In the genomic region with DNA sequence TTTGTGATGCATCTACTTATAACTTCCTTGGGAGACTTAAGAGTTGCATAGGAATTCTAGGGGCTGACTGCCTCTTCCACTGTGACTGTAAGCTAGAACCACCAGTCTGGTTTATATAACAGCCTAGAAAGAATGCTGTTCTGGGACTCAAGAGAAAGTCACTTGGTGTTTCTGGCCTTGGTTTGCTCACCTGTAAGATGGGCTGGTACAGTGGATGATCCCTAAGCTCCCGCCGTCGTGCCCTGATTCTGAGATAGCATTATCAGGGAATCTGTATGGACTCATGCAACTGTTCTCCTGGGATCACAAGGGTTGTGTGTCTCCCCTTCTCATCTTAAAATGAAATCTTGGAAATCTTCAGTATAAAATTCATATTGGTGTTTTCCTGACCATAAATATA, we compare ENCODE assay signal across 29 cellular contexts.
"Had no signal": no experiment of that assay in that cellular context is flagged by ENCODE, and none has a peak within 500 bp of the region (broad histone marks: within the 10 kb centered on the region; RNA-seq: fewer than 3 reads in every experiment).

No MANE protein-coding gene starts in this region.

- H3K36me3 ChIP-seq: gastroesophageal sphincter, heart left ventricle, stomach, thyroid gland, vagina had no signal

- DNase-seq: dorsolateral prefrontal cortex; effector CD8-positive, alpha-beta T cell; endodermal cell; foreskin fibroblast; heart left ventricle; kidney; naive B cell; posterior cingulate gyrus; retina; stimulated activated CD4-positive, alpha-beta T cell treated with anti-CD3 and anti-CD28 coated beads, Interleukin-12 subunit alpha, Interleukin-12 subunit beta, amount 100 ng/mL, for 4 hours; stimulated activated CD4-positive, alpha-beta T cell treated with anti-CD3 and anti-CD28 coated beads, Interleukin-1b, Interleukin-23, amount 100 ng/mL, for 48 hours; stimulated activated CD4-positive, alpha-beta T cell treated with anti-CD3 and anti-CD28 coated beads, Interleukin-4, amount 100 ng/mL, for 1 hour; stimulated activated naive CD4-positive, alpha-beta T cell treated with Interleukin-2 at 50 U/mL for 16 hours; stomach; thyroid gland; trophoblast cell had no signal

- ATAC-seq: esophagus mucosa; gastroesophageal sphincter; natural killer cell treated with Interleukin-12 subunit alpha and Interleukin-12 subunit beta and Interleukin-15 and Interleukin-18, amount 100 ng/mL, for 72 hours; stimulated activated effector memory CD8-positive, alpha-beta T cell treated with anti-CD3 and anti-CD28 coated beads, Interleukin-12 subunit alpha, Interleukin-12 subunit beta, amount 100 ng/mL, for 72 hours had no signal

- H3K36me3 Mint-ChIP-seq: memory B cell; mesothelial cell of epicardium; naive B cell; natural killer cell treated with Interleukin-12 subunit alpha and Interleukin-12 subunit beta and Interleukin-15 and Interleukin-18, amount 100 ng/mL, for 72 hours; stimulated activated effector memory CD8-positive, alpha-beta T cell treated with anti-CD3 and anti-CD28 coated beads, Interleukin-12 subunit alpha, Interleukin-12 subunit beta, amount 100 ng/mL, for 72 hours had no signal

- H3K27me3 ChIP-seq: gastroesophageal sphincter, hepatocyte, stomach, thyroid gland, vagina had no signal

- H2AFZ ChIP-seq: hepatocyte had no signal

- H3K79me2 ChIP-seq: hepatocyte had no signal

- H3K9me3 Mint-ChIP-seq: endodermal cell; memory B cell; mesothelial cell of epicardium; naive B cell; natural killer cell treated with Interleukin-12 subunit alpha and Interleukin-12 subunit beta and Interleukin-15 and Interleukin-18, amount 100 ng/mL, for 72 hours; neural crest cell; stimulated activated effector memory CD8-positive, alpha-beta T cell treated with anti-CD3 and anti-CD28 coated beads, Interleukin-12 subunit alpha, Interleukin-12 subunit beta, amount 100 ng/mL, for 72 hours had no signal

- H3K4me1 ChIP-seq: heart left ventricle, vagina had no signal

- H3K4me3 Mint-ChIP-seq: endodermal cell; memory B cell; mesothelial cell of epicardium; naive B cell; natural killer cell treated with Interleukin-12 subunit alpha and Interleukin-12 subunit beta and Interleukin-15 and Interleukin-18, amount 100 ng/mL, for 72 hours; neural crest cell; stimulated activated effector memory CD8-positive, alpha-beta T cell treated with anti-CD3 and anti-CD28 coated beads, Interleukin-12 subunit alpha, Interleukin-12 subunit beta, amount 100 ng/mL, for 72 hours had no signal

- H3K27ac Mint-ChIP-seq: endodermal cell; memory B cell; mesothelial cell of epicardium; naive B cell; natural killer cell treated with Interleukin-12 subunit alpha and Interleukin-12 subunit beta and Interleukin-15 and Interleukin-18, amount 100 ng/mL, for 72 hours; stimulated activated effector memory CD8-positive, alpha-beta T cell treated with anti-CD3 and anti-CD28 coated beads, Interleukin-12 subunit alpha, Interleukin-12 subunit beta, amount 100 ng/mL, for 72 hours had no signal

- H3K4me2 ChIP-seq: hepatocyte, smooth muscle cell had no signal

- H3K9me3 ChIP-seq: gastroesophageal sphincter, heart left ventricle, mucosa of descending colon, stomach, thyroid gland, vagina had no signal

- H3K4me1 Mint-ChIP-seq: naive B cell; stimulated activated effector memory CD8-positive, alpha-beta T cell treated with anti-CD3 and anti-CD28 coated beads, Interleukin-12 subunit alpha, Interleukin-12 subunit beta, amount 100 ng/mL, for 72 hours had no signal

- H3K4me3 ChIP-seq: dorsolateral prefrontal cortex, gastroesophageal sphincter, hepatocyte, lung, mucosa of descending colon, smooth muscle cell, stomach, thyroid gland, vagina had no signal

- H3K27ac ChIP-seq: dorsolateral prefrontal cortex, epithelial cell of prostate, gastroesophageal sphincter, heart left ventricle, hepatocyte, stomach, thyroid gland, vagina had no signal
